8 cellular contexts compared by ENCODE assay signal in genomic region chr4:174284181-174284886, GRCh38. TPM values are rescaled to one million over a fixed set of nuclear protein-coding genes. Genes with fewer than 3 reads are reported as not detected.
DNase-seq lines count a peak whose midpoint lies in the region; ATAC-seq, FAIRE-seq and TF ChIP-seq lines count a peak whose summit lies in the region.

No MANE protein-coding gene starts in this region.

- no peak overlapping the region for H3K18ac ChIP-seq in IMR-90 (ENCODE audit: low read depth, low read length)

- in situ Hi-C loops in IMR-90 (cut with MboI; ENCODE audit: low sequenced_read_pairs): no loop called here

- H3K23ac ChIP-seq in IMR-90 (ENCODE audit: low read depth, low read length): peak overlapping the region; percentile 73

- TF ChIP-seq RAD21 in IMR-90 (IDR thresholded peaks at IDR 0.05; ENCODE audit: low read length): no peak

- WGBS in IMR-90 (ENCODE audit: extremely low coverage in 2 of 2, insufficient read length in 1 of 2), 2 experiments: no CpG with 5 or more reads among the region's 19 CpGs
- WGBS in pancreas, 2 donors: 1 to 2% methylated on average over 19 of the region's 19 CpGs

- H3K4me3 ChIP-seq in DND-41 (ENCODE audit: low read depth in 1 of 2, low read length in 2 of 2): peak overlapping the region; percentile 68 to 77
- peak overlapping the region; percentile 60 for H3K4me3 ChIP-seq in IMR-90 (ENCODE audit: insufficient read depth, low read depth, low read length)
- peak overlapping the region; percentile 76 for H3K4me3 ChIP-seq in WI38 (ENCODE audit: low read depth, low read length)
- H3K4me3 ChIP-seq in pancreas: peak overlapping the region; percentile 60 to 76 (median 74)

- H3K36me3 ChIP-seq in DND-41 (ENCODE audit: insufficient read depth, low read length) (peaks cover 4% of the 10 kb centered on the region; the same call in 1 of the 2 replicates), IMR-90 (ENCODE audit: control insufficient read depth, insufficient read depth, low read length) (no peaks in the 10 kb centered on the region), pancreas (no peaks in the 10 kb centered on the region)

- H3K79me2 ChIP-seq in DND-41 (ENCODE audit: insufficient read depth, low read length): peaks cover 92% of the 10 kb centered on the region

- CTCF ChIA-PET in IMR-90 (lab: Yijun Ruan, JAX): interaction anchor here (1.0 kb wide), 1 partner anchor 62 kb away, joined by 3 read pairs; no protein-coding TSS in a partner anchor

- H2BK20ac ChIP-seq in IMR-90 (ENCODE audit: low read depth, low read length): no peak overlapping the region

- no peaks in the 10 kb centered on the region for H3K27me3 ChIP-seq in DND-41 (ENCODE audit: insufficient read depth, low read length, poor library complexity)
- no peaks in the 10 kb centered on the region for H3K27me3 ChIP-seq in IMR-90 (ENCODE audit: control insufficient read depth, insufficient read depth, low read length)
- H3K27me3 ChIP-seq in pancreas: no peaks in the 10 kb centered on the region

- DNase-seq in DND-41: no peak
- peak; percentile 71 for DNase-seq in IMR-90
- peak; percentile 76 for DNase-seq in foreskin melanocyte
- DNase-seq in pancreas: no peak
- DNase-seq in middle frontal gyrus (ENCODE audit: extremely low spot score, low spot score): no peak
- DNase-seq in DMS79 treated with DMSO at 0.1 percent for 48 hours (lab: John Stamatoyannopoulos, UW): no peak

- H2AFZ ChIP-seq in DND-41 (ENCODE audit: low read depth, low read length) (peak overlapping the region; percentile 76), IMR-90 (replicated peaks; ENCODE audit: low read length, poor library complexity) (peak overlapping the region; percentile 99)

- H4K91ac ChIP-seq in IMR-90 (ENCODE audit: insufficient read depth, low read depth, low read length): peak overlapping the region; percentile 25; the same call in 1 of the 2 replicates

- H3K27ac ChIP-seq in DND-41 (ENCODE audit: low read length): peak overlapping the region; percentile 93
- peak overlapping the region; percentile 96 for H3K27ac ChIP-seq in IMR-90 (ENCODE audit: insufficient read depth, low read length)
- H3K27ac ChIP-seq in pancreas: peak overlapping the region; percentile 92 to 98 (median 96)

- BruUV-seq in IMR-90 (replicated peaks; lab: Mats Ljungman, UMichigan): TSS peak; percentile 61

- no peak for TF ChIP-seq POLR2A in IMR-90 (IDR thresholded peaks at IDR 0.05; ENCODE audit: low read depth, low read length)

- ATAC-seq in DND-41 (ENCODE audit: insufficient read depth, low read depth) (peak; percentile 23), GM21526 (IDR thresholded peaks at IDR 0.05; ENCODE audit: low FRiP score, unreplicated experiment) (peak; percentile 7), IMR-90 (ENCODE audit: low read depth) (peak; percentile 72), pancreas (peak; percentile 4 to 33 (median 7))

- peak overlapping the region; percentile 51 for H2BK5ac ChIP-seq in IMR-90 (ENCODE audit: low read depth, low read length, poor library complexity, severe bottlenecking)

- dilution Hi-C loops in IMR-90 (cut with HindIII; ENCODE audit: low sequenced_read_pairs, unreplicated experiment): no loop called here

- TF ChIP-seq CTCF in DND-41 (IDR thresholded peaks at IDR 0.05; ENCODE audit: borderline replicate concordance, extremely low read depth, low read length, poor library complexity, severe bottlenecking) (no peak), IMR-90 (conservative IDR thresholded peaks at IDR 0.05; ENCODE audit: low read depth, low read length) (no peak), WI38 (IDR thresholded peaks at IDR 0.05; ENCODE audit: low read depth, low read length) (no peak), pancreas (IDR thresholded peaks at IDR 0.05) (no peak)

- H4K5ac ChIP-seq in IMR-90 (ENCODE audit: low read depth, low read length): peak overlapping the region; percentile 57

- peak overlapping the region; percentile 78 for H3K4me2 ChIP-seq in DND-41 (ENCODE audit: insufficient read depth, low read length)
- H3K4me2 ChIP-seq in IMR-90 (ENCODE audit: low read depth, low read length): peak overlapping the region; percentile 98

- H3K4me1 ChIP-seq in DND-41 (ENCODE audit: insufficient read depth, low read length): peaks cover 45% of the 10 kb centered on the region
- H3K4me1 ChIP-seq in IMR-90 (ENCODE audit: control insufficient read depth, insufficient read depth, low read length): no peaks in the 10 kb centered on the region
- H3K4me1 ChIP-seq in pancreas: peaks cover 14 to 28% (median 23%) of the 10 kb centered on the region in 3 donors

- 0 out of 2 replicates have a peak overlapping the region, but pooled peaks have one; percentile 12 for H3K14ac ChIP-seq in IMR-90 (replicated peaks; ENCODE audit: low read depth, low read length)

- H3K9ac ChIP-seq in DND-41 (ENCODE audit: low read depth, low read length): peak overlapping the region; percentile 64
- peak overlapping the region; percentile 98 for H3K9ac ChIP-seq in IMR-90 (ENCODE audit: low read depth, low read length)

- no peaks in the 10 kb centered on the region for H3K9me1 ChIP-seq in IMR-90 (ENCODE audit: insufficient read depth, low read length)

- H2AK9ac ChIP-seq in IMR-90 (replicated peaks; ENCODE audit: low read depth, low read length, poor library complexity): peak overlapping the region; percentile 91

- H4K20me1 ChIP-seq in DND-41 (ENCODE audit: insufficient read depth, low read length): no peaks in the 10 kb centered on the region
- no peaks in the 10 kb centered on the region for H4K20me1 ChIP-seq in IMR-90 (ENCODE audit: insufficient read depth, low read length)

- H2BK15ac ChIP-seq in IMR-90 (ENCODE audit: low read depth, low read length): no peak overlapping the region

- peak overlapping the region; percentile 99; the same call in 1 of the 2 replicates for H3K4ac ChIP-seq in IMR-90 (ENCODE audit: low read depth, low read length)

- peaks cover 6 to 34% of the 10 kb centered on the region in 2 experiments; a peak in 3 of 4 replicates for H3K79me1 ChIP-seq in IMR-90 (ENCODE audit: low read depth in 1 of 2, low read length in 2 of 2)

- 0 out of 2 replicates have a peak overlapping the region, but pooled peaks have one; percentile 5 for H2AK5ac ChIP-seq in IMR-90 (ENCODE audit: low read depth, low read length)

- intact Hi-C loops in IMR-90 (cut with micrococcal nuclease): loop anchor here (5.0 kb wide), 1 partner anchor 912 kb away; the partner anchor contains the start of gene SAP30
- intact Hi-C loops in pancreas (cut with DNase I): no loop called here

- peak overlapping the region; percentile 39; the same call in 1 of the 2 replicates for H2BK120ac ChIP-seq in IMR-90 (ENCODE audit: low read depth, low read length)

- POLR2A ChIA-PET in IMR-90 (lab: Charles Lee; ENCODE audit: unreplicated experiment): no interaction called here

- H3K56ac ChIP-seq in IMR-90 (ENCODE audit: extremely low read depth, insufficient read depth, low read length): peak overlapping the region; percentile 100

- peak overlapping the region; percentile 64 to 99; a peak in 3 of 4 replicates for H4K8ac ChIP-seq in IMR-90 (ENCODE audit: low read depth in 2 of 2, low read length in 2 of 2)

- no peaks in the 10 kb centered on the region for H3K9me3 ChIP-seq in DND-41 (ENCODE audit: insufficient read depth, low read length, severe bottlenecking)
- H3K9me3 ChIP-seq in IMR-90 (ENCODE audit: control insufficient read depth, insufficient read depth, low read length): no peaks in the 10 kb centered on the region
- H3K9me3 ChIP-seq in pancreas: no peaks in the 10 kb centered on the region

- FAIRE-seq in pancreas (lab: Jason Lieb, UNC): no peak

TF ChIP-seq in IMR-90, 13 proteins besides CTCF, POLR2A, EP300 and RAD21 (continues in another document):
- TF ChIP-seq, protein P1, sequence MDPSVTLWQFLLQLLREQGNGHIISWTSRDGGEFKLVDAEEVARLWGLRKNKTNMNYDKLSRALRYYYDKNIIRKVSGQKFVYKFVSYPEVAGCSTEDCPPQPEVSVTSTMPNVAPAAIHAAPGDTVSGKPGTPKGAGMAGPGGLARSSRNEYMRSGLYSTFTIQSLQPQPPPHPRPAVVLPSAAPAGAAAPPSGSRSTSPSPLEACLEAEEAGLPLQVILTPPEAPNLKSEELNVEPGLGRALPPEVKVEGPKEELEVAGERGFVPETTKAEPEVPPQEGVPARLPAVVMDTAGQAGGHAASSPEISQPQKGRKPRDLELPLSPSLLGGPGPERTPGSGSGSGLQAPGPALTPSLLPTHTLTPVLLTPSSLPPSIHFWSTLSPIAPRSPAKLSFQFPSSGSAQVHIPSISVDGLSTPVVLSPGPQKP (IDR thresholded peaks at IDR 0.05; ENCODE audit: borderline replicate concordance, low read depth, low read length): no peak
- no peak for TF ChIP-seq MAFK (IDR thresholded peaks at IDR 0.05; ENCODE audit: low read depth, low read length)
- TF ChIP-seq CEBPB (IDR thresholded peaks at IDR 0.05; ENCODE audit: low read depth, low read length): no peak
- no peak for TF ChIP-seq CHD1 (IDR thresholded peaks at IDR 0.05; ENCODE audit: low read depth, low read length)
- no peak for TF ChIP-seq MXI1 (IDR thresholded peaks at IDR 0.05; ENCODE audit: borderline replicate concordance, low read depth, low read length)
- TF ChIP-seq RFX5 (IDR thresholded peaks at IDR 0.05; ENCODE audit: low read depth, low read length): no peak
- TF ChIP-seq USF2 (IDR thresholded peaks at IDR 0.05; ENCODE audit: low read depth, low read length): no peak
- no peak for TF ChIP-seq FOS (IDR thresholded peaks at IDR 0.05; ENCODE audit: low read depth, low read length)
- TF ChIP-seq MAZ (IDR thresholded peaks at IDR 0.05; ENCODE audit: borderline replicate concordance, low read depth, low read length): no peak
- no peak for TF ChIP-seq BHLHE40 (IDR thresholded peaks at IDR 0.05; ENCODE audit: low read depth, low read length)
- TF ChIP-seq NFE2L2 (IDR thresholded peaks at IDR 0.05; ENCODE audit: low read depth, low read length): no peak

RNA-seq across cellular contexts. Expression of gene CEP44, which starts 0.6 kb away (rescaled TPM):
- 9.5 and 15.8 TPM in 2 replicates for total RNA-seq in IMR-90 (2012; rRNA removed)
- 1.9 and 3.5 TPM in 2 replicates for polyA plus RNA-seq in IMR-90 (2012; rRNA removed)
- polyA plus RNA-seq in IMR-90 (2012; cell fraction: cytosol; rRNA removed): 0.41 and 1.2 TPM in 2 replicates
- polyA plus RNA-seq in IMR-90 (2012; cell fraction: nucleus; rRNA removed; ENCODE audit: low replicate concordance): 0.94 and 6.8 TPM in 2 replicates
- total RNA-seq in pancreas: 1 to 10 TPM; 3.4 to 9.7 (median 5.9) TPM
- polyA plus RNA-seq in pancreas: 1 to 10 TPM; 3.8 to 6.1 TPM

RNA-seq across cellular contexts. Expression of gene FBXO8, which starts 0.9 kb away (rescaled TPM):
- total RNA-seq in IMR-90 (2012; rRNA removed) (23.9 and 25.6 TPM in 2 replicates), pancreas (10 to 100 TPM in 3 of 6 donors, 1 to 10 TPM in 3; 8.1 to 16.9 (median 10.4) TPM)
- polyA plus RNA-seq in IMR-90 (2012; rRNA removed) (10.4 and 11.3 TPM in 2 replicates), pancreas (10 to 100 TPM in 1 of 2 donors, 1 to 10 TPM in 1; 6.7 to 12.5 TPM)
- 7.9 and 8.1 TPM in 2 replicates for polyA plus RNA-seq in IMR-90 (2012; cell fraction: cytosol; rRNA removed)
- polyA plus RNA-seq in IMR-90 (2012; cell fraction: nucleus; rRNA removed; ENCODE audit: low replicate concordance): 2.5 and 8.0 TPM in 2 replicates

Comparison
In these comparisons a context has a peak if more than half of its experiments do, and no peak if none do; other contexts are left out.
1. ATAC-seq: peak in every context shown above with its lines; median percentile 72 in IMR-90; 23 in DND-41; 7 in GM21526; 7 in pancreas.
2. DNase-seq: peak in IMR-90 (single experiment) and foreskin melanocyte (single experiment); none in DND-41 (single experiment), pancreas (0 of 6), middle frontal gyrus (single experiment) and DMS79 treated with DMSO at 0.1 percent for 48 hours (single experiment).
3. Peak in every context shown above with its lines, with median percentiles within 50 percentile points of each other: H3K27ac ChIP-seq and H3K4me3 ChIP-seq.